Comparison of ENCODE assay signal across 8 cellular contexts in the genomic region with DNA sequence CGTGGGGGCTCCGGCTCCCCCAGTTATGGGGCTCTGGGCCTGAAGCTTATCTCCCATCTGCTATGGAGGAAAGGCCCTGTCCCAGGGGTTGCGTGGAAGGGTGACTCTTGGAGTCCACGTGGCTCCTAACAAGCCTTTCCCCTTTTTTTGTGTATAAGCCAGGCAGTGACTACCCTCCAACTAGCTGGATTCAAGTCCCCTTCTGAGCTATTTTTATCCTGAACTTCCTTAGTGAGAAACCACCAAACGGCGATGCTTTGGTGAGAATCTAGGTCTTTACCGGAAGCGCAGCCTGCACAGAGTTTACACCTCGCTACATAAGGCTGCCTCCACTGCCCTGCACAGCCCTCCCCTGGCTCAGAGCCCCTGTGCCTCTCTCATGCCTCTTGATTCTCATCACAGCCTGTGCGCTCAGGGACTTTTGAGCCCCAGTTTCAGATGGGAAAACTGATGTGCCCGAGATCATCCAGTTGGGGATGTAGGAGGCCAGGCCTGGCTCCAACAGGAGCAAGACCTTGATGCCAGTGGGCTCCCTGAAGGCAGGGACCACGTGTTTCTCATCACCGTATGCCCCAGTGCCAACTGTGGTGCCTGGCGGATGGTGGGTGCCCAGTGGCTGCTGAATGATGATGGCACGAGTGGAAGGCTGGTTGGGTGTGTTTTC.
A peak's percentile ranks its signal among the peaks of the same experiment; 100 is the strongest.
DNase-seq lines count a peak whose midpoint lies in the region; ATAC-seq lines count a peak whose summit lies in the region.

No MANE protein-coding gene starts in this region.

- no peaks in the 10 kb centered on the region for H3K9me3 ChIP-seq in skeletal muscle tissue (ENCODE audit: control insufficient read depth in 3 of 3, low read length in 3 of 3)

- H3K4me3 Mint-ChIP-seq in central memory CD8-positive, alpha-beta T cell: peak overlapping the region; percentile 83

- H3K27me3 ChIP-seq in skeletal muscle tissue (ENCODE audit: control insufficient read depth in 3 of 3, insufficient read depth in 3 of 3, low read length in 3 of 3): no peaks in the 10 kb centered on the region

- H3K4me1 ChIP-seq in skeletal muscle tissue (ENCODE audit: control insufficient read depth in 3 of 3, insufficient read depth in 3 of 3, low read length in 3 of 3): peaks cover 78 to 82% (median 82%) of the 10 kb centered on the region in 3 donors

- H3K4me1 Mint-ChIP-seq in central memory CD8-positive, alpha-beta T cell: peaks cover 69% of the 10 kb centered on the region

- peak overlapping the region; percentile 73 for H3K4me3 ChIP-seq in Jurkat, Clone E6-1 (ENCODE audit: low read length)
- H3K4me3 ChIP-seq in skeletal muscle tissue (ENCODE audit: low read length in 3 of 3): peak overlapping the region; percentile 5 to 29 (median 6)

- H3K36me3 ChIP-seq in skeletal muscle tissue (ENCODE audit: control insufficient read depth in 3 of 3, insufficient read depth in 3 of 3, low read length in 3 of 3): no peaks in the 10 kb centered on the region

- H3K27ac Mint-ChIP-seq in central memory CD8-positive, alpha-beta T cell (ENCODE audit: low read depth): peak overlapping the region; percentile 97

- DNase-seq in EH (ENCODE audit: low read depth) (peak; percentile 32), NCI-H82 treated with DMSO at 0.1 percent for 48 hours (lab: John Stamatoyannopoulos, UW; ENCODE audit: unreplicated experiment) (no peak), sciatic nerve (ENCODE audit: low spot score) (no peak), NCI-H1092 treated with DMSO at 0.1 percent for 48 hours (lab: John Stamatoyannopoulos, UW) (no peak)
- DNase-seq in Jurkat, Clone E6-1 (ENCODE audit: low read depth, low spot score): peak; percentile 82
- no peak for DNase-seq in central memory CD8-positive, alpha-beta T cell (ENCODE audit: low spot score in 2 of 2)

- H3K9me3 Mint-ChIP-seq in central memory CD8-positive, alpha-beta T cell: no peaks in the 10 kb centered on the region

- ATAC-seq in GM19372 (IDR thresholded peaks at IDR 0.05; ENCODE audit: low read depth, unreplicated experiment) (peak; percentile 25), sciatic nerve (no peak)
- peak; percentile 47 for ATAC-seq in central memory CD8-positive, alpha-beta T cell (replicated peaks; ENCODE audit: extremely low read depth, poor library complexity, severe bottlenecking)

- H3K27me3 Mint-ChIP-seq in central memory CD8-positive, alpha-beta T cell: no peaks in the 10 kb centered on the region

- H3K27ac ChIP-seq in skeletal muscle tissue (ENCODE audit: low read depth, low read length): peak overlapping the region; percentile 67

- H3K9ac ChIP-seq in skeletal muscle tissue (ENCODE audit: low read depth in 1 of 3, low read length in 3 of 3): peak overlapping the region in 1 of 3 donors; percentile 60

- H3K36me3 Mint-ChIP-seq in central memory CD8-positive, alpha-beta T cell (ENCODE audit: insufficient read depth): peaks cover 4% of the 10 kb centered on the region

- intact Hi-C loops in sciatic nerve (cut with DNase I): no loop called here

Comparison
In these comparisons a context has a peak if more than half of its experiments do, and no peak if none do; other contexts are left out.
1. DNase-seq: peak in EH (single experiment) and Jurkat, Clone E6-1 (single experiment); none in central memory CD8-positive, alpha-beta T cell (0 of 2), NCI-H82 treated with DMSO at 0.1 percent for 48 hours (single experiment), sciatic nerve (single experiment) and NCI-H1092 treated with DMSO at 0.1 percent for 48 hours (single experiment).